ENCODE assay signal across 16 cellular contexts in genomic region chr7:47228386-47229014, GRCh38.
DNase-seq lines count a peak whose midpoint lies in the region; ATAC-seq and TF ChIP-seq lines count a peak whose summit lies in the region.
"Had no signal": no experiment of that assay in that cellular context is flagged by ENCODE, and none has a peak within 500 bp of the region (broad histone marks: within the 10 kb centered on the region; RNA-seq: fewer than 3 reads in every experiment).

No MANE protein-coding gene starts in this region.

- ATAC-seq in foreskin keratinocyte = peak; percentile 35
- no peak for ATAC-seq in GM19455 (IDR thresholded peaks at IDR 0.05; ENCODE audit: unreplicated experiment)
- ATAC-seq in GM18868 (IDR thresholded peaks at IDR 0.05; ENCODE audit: unreplicated experiment) = no peak
- ATAC-seq: HepG2; naive thymus-derived CD4-positive, alpha-beta T cell had no signal

- in situ Hi-C loops in ACHN (cut with HindIII; ENCODE audit: low pct_ligation_motif_present, low pct_unique_long_range_greater_than_20kb, low sequenced_read_pairs) = no loop called here

- DNase-seq in ACHN (peak; percentile 50), GM06990 (ENCODE audit: extremely low read depth, insufficient read length) (peak; percentile 27), NCI-H69 (lab: John Stamatoyannopoulos, UW) (peak; percentile 19), foreskin keratinocyte (no peak), mucosa of gallbladder (ENCODE audit: low spot score) (no peak)
- DNase-seq in central memory CD4-positive, alpha-beta T cell = no peak
- DNase-seq: activated CD4-positive, alpha-beta memory T cell treated with anti-CD3 and anti-CD28 coated beads, Interleukin-2, amount 10 ng/mL, durations not matched to agents 7 days and 5 days; GDM1; naive thymus-derived CD4-positive, alpha-beta T cell; NCI-H1417 treated with DMSO at 0.1 percent for 48 hours; NCI-H510A treated with DMSO at 0.1 percent for 48 hours; T-helper 9 cell had no signal

- no peak overlapping the region for H3K27ac ChIP-seq in foreskin keratinocyte
- H3K27ac ChIP-seq: heart right ventricle had no signal

- H3K36me3 ChIP-seq in GM06990 (ENCODE audit: control insufficient read depth, insufficient read depth, low read length) = no peaks in the 10 kb centered on the region
- H3K36me3 ChIP-seq: heart right ventricle had no signal

- no peaks in the 10 kb centered on the region; the same call in 1 of the 2 replicates for H3K27me3 ChIP-seq in GM06990 (replicated peaks; ENCODE audit: control insufficient read depth, insufficient read depth, low read length)
- H3K27me3 ChIP-seq in foreskin keratinocyte = peaks cover 7% of the 10 kb centered on the region
- H3K27me3 ChIP-seq: heart right ventricle had no signal

- no peak overlapping the region for H3K4me3 ChIP-seq in GM06990 (replicated peaks; ENCODE audit: low read depth, low read length)
- H3K4me3 ChIP-seq: heart right ventricle had no signal

- no peaks in the 10 kb centered on the region for H3K4me1 ChIP-seq in foreskin keratinocyte

- no peak for TF ChIP-seq CTCF in GM06990 (IDR thresholded peaks at IDR 0.05; ENCODE audit: insufficient read depth, low read length, poor library complexity, severe bottlenecking)
- TF ChIP-seq CTCF in foreskin keratinocyte (conservative IDR thresholded peaks at IDR 0.05) = no peak

Comparison
In these comparisons a context has a peak if more than half of its experiments do, and no peak if none do; other contexts are left out.
1. DNase-seq: peak in ACHN (single experiment), GM06990 (single experiment) and NCI-H69 (single experiment); none in foreskin keratinocyte (0 of 2), central memory CD4-positive, alpha-beta T cell (single experiment) and mucosa of gallbladder (single experiment).